21 cellular contexts compared by ENCODE assay signal in genomic region chr4:73527196-73527595, GRCh38. TPM values are rescaled to one million over a fixed set of nuclear protein-coding genes. Genes with fewer than 3 reads are reported as not detected.
DNase-seq lines count a peak whose midpoint lies in the region; ATAC-seq and TF ChIP-seq lines count a peak whose summit lies in the region.
"Had no signal": no experiment of that assay in that cellular context is flagged by ENCODE, and none has a peak within 500 bp of the region (broad histone marks: within the 10 kb centered on the region; RNA-seq: fewer than 3 reads in every experiment).

No MANE protein-coding gene starts in this region.

- H3K27ac ChIP-seq in mesendoderm (ENCODE audit: low read depth, low read length) (no peak overlapping the region), ovary (no peak overlapping the region)
- H3K27ac ChIP-seq: HL-60, left ventricle myocardium inferior, stomach had no signal

- no peak overlapping the region for H3K56ac ChIP-seq in mesendoderm (ENCODE audit: low read length)

- no peak overlapping the region for H2BK15ac ChIP-seq in mesendoderm (replicated peaks; ENCODE audit: low read depth)

- peak; percentile 85 for ATAC-seq in GM19025 (IDR thresholded peaks at IDR 0.05; ENCODE audit: low read depth, unreplicated experiment)
- peak; percentile 77 for ATAC-seq in GM21717 (IDR thresholded peaks at IDR 0.05; ENCODE audit: unreplicated experiment)
- ATAC-seq in HG03097 (IDR thresholded peaks at IDR 0.05; ENCODE audit: low FRiP score, unreplicated experiment): peak; percentile 73
- ATAC-seq: activated T-cell treated with anti-CD3 and anti-CD28 coated beads, Interleukin-2, amount 50 U/mL, for 4 hours had no signal

- no peak overlapping the region for H3K4ac ChIP-seq in mesendoderm (ENCODE audit: low read depth, low read length)

- no peak overlapping the region for H4K8ac ChIP-seq in mesendoderm (ENCODE audit: low read depth, low read length)

- no peak overlapping the region for H2BK120ac ChIP-seq in mesendoderm (ENCODE audit: low read depth, low read length)

- DNase-seq in mesendoderm: no peak
- DNase-seq in DMS79 (lab: John Stamatoyannopoulos, UW): no peak
- DNase-seq in activated CD4-positive, CD25-positive, alpha-beta regulatory T cell (lab: John Stamatoyannopoulos, UW): no peak
- DNase-seq in ovary: no peak
- DNase-seq: activated CD4-positive, alpha-beta T cell treated with anti-CD3 and anti-CD28 coated beads, Interleukin-2, amount 10 ng/mL, durations not matched to agents 7 days and 5 days; activated T-cell treated with anti-CD3 and anti-CD28 coated beads, Interleukin-2, amount 50 U/mL, for 4 hours; BE2C; effector memory CD4-positive, alpha-beta T cell; KBM-7; left ventricle myocardium inferior; naive B cell; NCI-H1417 treated with DMSO at 0.1 percent for 48 hours; NCI-H2227 treated with DMSO at 0.1 percent for 48 hours; SIG-M5; stomach had no signal

- no peak overlapping the region for H2AK5ac ChIP-seq in mesendoderm (ENCODE audit: low read length)

- H3K27me3 ChIP-seq in mesendoderm (ENCODE audit: insufficient read depth, low read length, poor library complexity): no peaks in the 10 kb centered on the region
- no peaks in the 10 kb centered on the region for H3K27me3 ChIP-seq in ovary
- H3K27me3 ChIP-seq: BE2C, stomach had no signal

- no peak overlapping the region for H3K23ac ChIP-seq in mesendoderm (ENCODE audit: low read length)

- H3K4me1 ChIP-seq in mesendoderm (ENCODE audit: control insufficient read depth, low read depth, low read length) (no peaks in the 10 kb centered on the region), ovary (ENCODE audit: insufficient read depth) (no peaks in the 10 kb centered on the region)
- H3K4me1 ChIP-seq: left ventricle myocardium inferior, stomach had no signal

- no peak for TF ChIP-seq EP300 in ovary (IDR thresholded peaks at IDR 0.05)

- no peak overlapping the region for H3K4me2 ChIP-seq in mesendoderm (ENCODE audit: low read length)

- H3K9me3 ChIP-seq in ovary: no peaks in the 10 kb centered on the region
- H3K9me3 ChIP-seq: BE2C, left ventricle myocardium inferior, stomach had no signal

- intact Hi-C loops in ovary (cut with DNase I): no loop called here

- H2BK5ac ChIP-seq in mesendoderm (ENCODE audit: low read length): no peak overlapping the region

- H3K36me3 ChIP-seq in mesendoderm (ENCODE audit: control insufficient read depth, insufficient read depth, low read length) (no peaks in the 10 kb centered on the region), ovary (no peaks in the 10 kb centered on the region)
- H3K36me3 ChIP-seq: BE2C, left ventricle myocardium inferior, stomach had no signal

- H3K79me2 ChIP-seq in mesendoderm (ENCODE audit: control insufficient read depth, insufficient read depth, low read length): no peaks in the 10 kb centered on the region

- no CpG with 5 or more reads among the region's 1 CpG for WGBS in mesendoderm (ENCODE audit: extremely low coverage, insufficient coverage, low lambda C conversion rate)
- 90 to 93% (median 90%) methylated on average over 1 of the region's 1 CpG for WGBS in ovary, 3 donors

- no peak for TF ChIP-seq CTCF in ovary (IDR thresholded peaks at IDR 0.05)

- no peak overlapping the region for H3K9ac ChIP-seq in mesendoderm (ENCODE audit: low read length)

- no peak for TF ChIP-seq POLR2A in ovary (IDR thresholded peaks at IDR 0.05)

- no peaks in the 10 kb centered on the region for H3K79me1 ChIP-seq in mesendoderm (ENCODE audit: low read length)

- peak overlapping the region; percentile 3 for H3K18ac ChIP-seq in mesendoderm (ENCODE audit: low read length)

- no peak overlapping the region for H3K4me3 ChIP-seq in mesendoderm (ENCODE audit: low read length)
- no peak overlapping the region for H3K4me3 ChIP-seq in ovary
- H3K4me3 ChIP-seq: left ventricle myocardium inferior, stomach had no signal

- H4K5ac ChIP-seq in mesendoderm (ENCODE audit: low read length): no peak overlapping the region

RNA-seq across cellular contexts. Expression of gene AFM, which starts 45.7 kb away (rescaled TPM):
- not detected for polyA plus RNA-seq in mesendoderm (2013, experiment 1 of 2)
- polyA plus RNA-seq in mesendoderm (2013, experiment 2 of 2): not detected
- total RNA-seq in ovary: under 1 TPM in 1 of 7 donors, not detected in 6; 0.15 TPM
- polyA plus RNA-seq in ovary: not detected
- total RNA-seq: activated CD4-positive, alpha-beta T cell treated with anti-CD3 and anti-CD28 coated beads, Interleukin-2, amount 10 ng/mL, durations not matched to agents 7 days and 5 days; activated T-cell treated with anti-CD3 and anti-CD28 coated beads, Interleukin-2, amount 50 U/mL, for 4 hours; cardiac septum; left ventricle myocardium inferior; pulmonary artery endothelial cell had no signal
